In the genomic region with DNA sequence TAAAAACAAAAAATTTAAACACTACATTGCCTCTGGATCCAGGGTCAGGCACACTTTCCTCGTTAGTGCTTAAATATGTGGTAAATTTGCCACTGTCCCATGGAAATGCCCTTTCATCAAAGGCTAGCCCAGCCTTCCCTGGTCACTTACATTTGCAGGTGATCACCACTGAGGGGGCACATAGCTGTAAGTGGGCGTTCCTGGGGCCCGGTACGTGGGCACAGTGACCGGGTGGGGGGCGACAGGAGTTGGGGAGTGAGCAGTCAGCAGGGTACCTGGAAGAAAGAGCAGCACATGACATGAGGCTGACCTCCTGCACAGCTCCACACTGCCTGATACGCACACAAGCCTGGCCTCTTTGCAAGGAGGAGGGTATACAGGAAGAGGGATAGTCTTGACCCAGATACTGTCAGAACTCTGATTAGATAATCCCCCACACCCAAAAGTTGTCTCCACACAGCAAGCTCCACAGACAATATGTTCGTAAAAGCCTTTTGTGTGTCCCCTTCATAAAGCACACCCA, we compare ENCODE assay signal across 23 cellular contexts. TPM values are rescaled to one million over a fixed set of nuclear protein-coding genes. Genes with fewer than 3 reads are reported as not detected.
DNase-seq lines count a peak whose midpoint lies in the region; ATAC-seq and TF ChIP-seq lines count a peak whose summit lies in the region.
"Had no signal": no experiment of that assay in that cellular context is flagged by ENCODE, and none has a peak within 500 bp of the region (broad histone marks: within the 10 kb centered on the region; RNA-seq: fewer than 3 reads in every experiment).

No MANE protein-coding gene starts in this region.

- H3K4me1 Mint-ChIP-seq in activated CD4-positive, alpha-beta T cell treated with anti-CD3 and anti-CD28 coated beads for 36 hours, result no peaks in the 10 kb centered on the region
- peaks cover 5 to 10% of the 10 kb centered on the region in 2 experiments; a peak in 3 of 4 replicates for H3K4me1 Mint-ChIP-seq in H9

- in situ Hi-C loops in gastrocnemius medialis (cut with MboI; ENCODE audit: low sequenced_read_pairs in 4 of 4) (no loop called here), brain microvascular endothelial cell (cut with HindIII; ENCODE audit: low pct_ligation_motif_present, low sequenced_read_pairs) (no loop called here)

- ATAC-seq in activated CD4-positive, alpha-beta T cell treated with anti-CD3 and anti-CD28 coated beads for 36 hours, result no peak
- no peak for ATAC-seq in sciatic nerve
- no peak for ATAC-seq in gastrocnemius medialis
- ATAC-seq: HepG2 had no signal

- peaks cover 5% of the 10 kb centered on the region for H4K20me1 ChIP-seq in H9 (ENCODE audit: control insufficient read depth, insufficient read depth, insufficient read length)

- no peak overlapping the region for H2AFZ ChIP-seq in H9 (ENCODE audit: low read length)

- H3K79me2 ChIP-seq in H9 (ENCODE audit: insufficient read depth, low read length), result peaks cover 8% of the 10 kb centered on the region

- no peak overlapping the region for H3K23ac ChIP-seq in H9 (ENCODE audit: insufficient read length, low read depth, low read length)

- H3K4me1 ChIP-seq in H9 (ENCODE audit: insufficient read depth, low read length) (no peaks in the 10 kb centered on the region; the same call in 1 of the 2 replicates), gastrocnemius medialis (peaks cover 31 to 34% of the 10 kb centered on the region in 2 donors)
- H3K4me1 ChIP-seq: Caco-2, HAP-1 had no signal

- TF ChIP-seq CTCF in H9 (conservative IDR thresholded peaks at IDR 0.05) (no peak), gastrocnemius medialis (IDR thresholded peaks at IDR 0.05 in 4 of 5, conservative IDR thresholded peaks at IDR 0.05 in 1 of 5) (no peak), brain microvascular endothelial cell (IDR thresholded peaks at IDR 0.05; ENCODE audit: low read depth, low read length, missing control alignments) (no peak)

- no peak overlapping the region for H4K5ac ChIP-seq in H9 (ENCODE audit: insufficient read length, low read depth, low read length)

- no peak overlapping the region for H3K4ac ChIP-seq in H9 (ENCODE audit: low read depth, low read length)

- H3K27ac ChIP-seq in H9 (ENCODE audit: insufficient read length, low read depth, low read length), result no peak overlapping the region
- no peak overlapping the region for H3K27ac ChIP-seq in gastrocnemius medialis
- no peak overlapping the region for H3K27ac ChIP-seq in brain microvascular endothelial cell
- H3K27ac ChIP-seq: 22Rv1, C4-2B had no signal

- H2BK12ac ChIP-seq in H9 (ENCODE audit: insufficient read length, low read depth, low read length), result no peak overlapping the region

- no peak overlapping the region for H4K8ac ChIP-seq in H9 (replicated peaks; ENCODE audit: insufficient read length, low read depth, low read length)

- no peak overlapping the region for H3K18ac ChIP-seq in H9 (ENCODE audit: insufficient read length, low read depth, low read length)

- TF ChIP-seq POLR2A in gastrocnemius medialis (IDR thresholded peaks at IDR 0.05), result no peak

- H3T11ph ChIP-seq in H9 (ENCODE audit: low read length), result no peak overlapping the region

- H2BK20ac ChIP-seq in H9 (ENCODE audit: low read depth, low read length, poor library complexity, severe bottlenecking), result no peak overlapping the region

- no peaks in the 10 kb centered on the region for H3K9me3 ChIP-seq in H9 (ENCODE audit: control insufficient read depth, low read depth, low read length)
- no peaks in the 10 kb centered on the region for H3K9me3 ChIP-seq in gastrocnemius medialis
- H3K9me3 ChIP-seq: Caco-2, HAP-1 had no signal

- H3K9me3 Mint-ChIP-seq in activated CD4-positive, alpha-beta T cell treated with anti-CD3 and anti-CD28 coated beads for 36 hours (ENCODE audit: low read depth), result no peaks in the 10 kb centered on the region
- H3K9me3 Mint-ChIP-seq in H9, result no peaks in the 10 kb centered on the region

- no peak overlapping the region for H3K4me2 ChIP-seq in H9 (ENCODE audit: insufficient read depth, insufficient read length, low read length)

- CTCF ChIA-PET in activated CD4-positive, alpha-beta T cell treated with anti-CD3 and anti-CD28 coated beads for 36 hours (lab: Charles Lee), result no interaction called here

- no peak overlapping the region for H3K56ac ChIP-seq in H9 (ENCODE audit: insufficient read length, low read depth, low read length)

- no peak overlapping the region for H3K4me3 ChIP-seq in gastrocnemius medialis
- H3K4me3 ChIP-seq in brain microvascular endothelial cell (ENCODE audit: low read depth, low read length), result no peak overlapping the region
- H3K4me3 ChIP-seq: HAP-1 had no signal

- H3K4me3 Mint-ChIP-seq in activated CD4-positive, alpha-beta T cell treated with anti-CD3 and anti-CD28 coated beads for 36 hours, result no peak overlapping the region
- H3K4me3 Mint-ChIP-seq in H9, result no peak overlapping the region

- H3K36me3 ChIP-seq in gastrocnemius medialis (peaks cover 0 to 56% of the 10 kb centered on the region in 2 donors), brain microvascular endothelial cell (replicated peaks) (peaks cover 63% of the 10 kb centered on the region)

- H2BK120ac ChIP-seq in H9 (ENCODE audit: low read depth, low read length, poor library complexity, severe bottlenecking), result no peak overlapping the region

- peak overlapping the region; percentile 4 for H3K27ac Mint-ChIP-seq in activated CD4-positive, alpha-beta T cell treated with anti-CD3 and anti-CD28 coated beads for 36 hours
- H3K27ac Mint-ChIP-seq in H9, result peak overlapping the region in 2 of 3 experiments; percentile 19 to 53; a peak in 2 of 7 replicates

- POLR2A ChIA-PET in activated CD4-positive, alpha-beta T cell treated with anti-CD3 and anti-CD28 coated beads for 36 hours (lab: Charles Lee), result no interaction called here

- no peak overlapping the region for H3K9ac ChIP-seq in H9 (ENCODE audit: extremely low read depth, insufficient read length, low read length)

- no peak overlapping the region for H2AK5ac ChIP-seq in H9 (ENCODE audit: insufficient read length, low read length)

- no peak overlapping the region for H4K91ac ChIP-seq in H9 (ENCODE audit: insufficient read length, low read depth, low read length)

- no peak overlapping the region for H2BK15ac ChIP-seq in H9 (ENCODE audit: low read depth, low read length)

- H2BK5ac ChIP-seq in H9 (ENCODE audit: insufficient read length, low read length), result no peak overlapping the region

- no peak for DNase-seq in activated CD4-positive, alpha-beta T cell treated with anti-CD3 and anti-CD28 coated beads for 36 hours
- no peak for DNase-seq in activated CD4-positive, alpha-beta T cell treated with anti-CD3 and anti-CD28 coated beads for 4 hours
- DNase-seq in H9 (no peak), epidermal melanocyte (ENCODE audit: insufficient read length, low spot score) (peak; percentile 13), sciatic nerve (ENCODE audit: low spot score) (peak; percentile 45), DMS53 treated with DMSO at 0.1 percent for 48 hours (lab: John Stamatoyannopoulos, UW; ENCODE audit: unreplicated experiment) (no peak), gastrocnemius medialis (no peak), brain microvascular endothelial cell (no peak)
- DNase-seq: AML-193; Caco-2; GF-D8; KG1; NCI-H1105 treated with DMSO at 0.1 percent for 48 hours; NCI-H1694; NCI-H2081 treated with DMSO at 0.1 percent for 48 hours; NCI-H510A; NCI-H748 treated with DMSO at 0.1 percent for 48 hours; NK-92 treated with Interleukin-12 subunit alpha and Interleukin-12 subunit beta, amount 100 ng/mL, for 24 hours; Right ventricle myocardium superior had no signal

- H3K23me2 ChIP-seq in H9 (ENCODE audit: insufficient read length, low read depth, low read length, poor library complexity, severe bottlenecking), result no peaks in the 10 kb centered on the region

- H3K27me3 ChIP-seq in H9 (ENCODE audit: insufficient read depth, low read length) (no peaks in the 10 kb centered on the region), gastrocnemius medialis (no peaks in the 10 kb centered on the region), brain microvascular endothelial cell (replicated peaks) (no peaks in the 10 kb centered on the region)

- intact Hi-C loops in activated CD4-positive, alpha-beta T cell treated with anti-CD3 and anti-CD28 coated beads for 36 hours (cut with DNase I, micrococcal nuclease), result no loop called here
- intact Hi-C loops in sciatic nerve (cut with DNase I) (no loop called here), gastrocnemius medialis (cut with DNase I; ENCODE audit: low total_unique reads) (no loop called here)

- WGBS in H9 (ENCODE audit: extremely low coverage, insufficient read length, low lambda C conversion rate), result no CpG with 5 or more reads among the region's 8 CpGs

- no peak overlapping the region for H3K14ac ChIP-seq in H9 (ENCODE audit: insufficient read depth, low read length)

- H3K79me1 ChIP-seq in H9 (ENCODE audit: insufficient read depth, low read depth, low read length, poor library complexity, severe bottlenecking), result peaks cover 8% of the 10 kb centered on the region

- H3K27me3 Mint-ChIP-seq in activated CD4-positive, alpha-beta T cell treated with anti-CD3 and anti-CD28 coated beads for 36 hours, result no peaks in the 10 kb centered on the region
- H3K27me3 Mint-ChIP-seq in H9 (ENCODE audit: low read depth), result no peaks in the 10 kb centered on the region; the same call in 1 of the 2 replicates

- H3K36me3 Mint-ChIP-seq in activated CD4-positive, alpha-beta T cell treated with anti-CD3 and anti-CD28 coated beads for 36 hours (ENCODE audit: low read depth), result peaks cover 61% of the 10 kb centered on the region
- peaks cover 70 to 88% (median 88%) of the 10 kb centered on the region in 3 experiments; a peak in 6 of 7 replicates for H3K36me3 Mint-ChIP-seq in H9 (ENCODE audit: insufficient read depth in 1 of 3, low read depth in 3 of 3)

RNA-seq across cellular contexts. Expression of a gene that starts 40.5 kb away (rescaled TPM):
- 10 to 100 TPM; 59.8 to 74.7 TPM for total RNA-seq in activated CD4-positive, alpha-beta T cell treated with anti-CD3 and anti-CD28 coated beads for 36 hours
- total RNA-seq in H9 (2021) (75.1 and 81.4 TPM in 2 replicates), sciatic nerve (88.0 TPM), gastrocnemius medialis (100 to 1,000 TPM; 147 to 172 (median 157) TPM)

RNA-seq across cellular contexts. Expression of a gene that starts 52.3 kb away (rescaled TPM):
- total RNA-seq in activated CD4-positive, alpha-beta T cell treated with anti-CD3 and anti-CD28 coated beads for 36 hours, result 10 to 100 TPM; 39.9 to 42.4 TPM
- 55.9 TPM in 2 replicates for total RNA-seq in H9 (2021)
- 52.0 TPM for total RNA-seq in sciatic nerve
- 100 to 1,000 TPM in 1 of 4 donors, 10 to 100 TPM in 3; 24.0 to 105 (median 68.3) TPM for total RNA-seq in gastrocnemius medialis

Comparison
In these comparisons a context has a peak if more than half of its experiments do, and no peak if none do; other contexts are left out.
1. DNase-seq: peak in epidermal melanocyte (single experiment) and sciatic nerve (single experiment); none in activated CD4-positive, alpha-beta T cell treated with anti-CD3 and anti-CD28 coated beads for 36 hours (single experiment), activated CD4-positive, alpha-beta T cell treated with anti-CD3 and anti-CD28 coated beads for 4 hours (0 of 2), H9 (single experiment), DMS53 treated with DMSO at 0.1 percent for 48 hours (single experiment), gastrocnemius medialis (0 of 2) and brain microvascular endothelial cell (single experiment).